Comparison of ENCODE assay signal across 1 cellular context in genomic region chr16:89887243-89887642, GRCh38.
TF ChIP-seq lines count a peak whose summit lies in the region.

No MANE protein-coding gene starts in this region.

TF ChIP-seq in GM12878, 131 proteins besides CTCF, POLR2A, EP300 and RAD21:
- TF ChIP-seq NFYA (IDR thresholded peaks at IDR 0.05; ENCODE audit: borderline replicate concordance, low read depth, low read length), result no peak
- no peak for TF ChIP-seq ESRRA (IDR thresholded peaks at IDR 0.05; ENCODE audit: low read length)
- TF ChIP-seq TARDBP (IDR thresholded peaks at IDR 0.05; ENCODE audit: borderline replicate concordance), result no peak
- no peak for TF ChIP-seq ZNF217 (IDR thresholded peaks at IDR 0.05)
- no peak for TF ChIP-seq ZNF384 (IDR thresholded peaks at IDR 0.05; ENCODE audit: borderline replicate concordance, low read depth, low read length)
- TF ChIP-seq MYB (IDR thresholded peaks at IDR 0.05; ENCODE audit: borderline replicate concordance, low read depth, low read length), result no peak
- no peak for TF ChIP-seq EED (IDR thresholded peaks at IDR 0.05; ENCODE audit: low read depth)
- no peak for TF ChIP-seq MEF2B (IDR thresholded peaks at IDR 0.05; ENCODE audit: partially characterized antibody, poor library complexity, severe bottlenecking)
